ENCODE assay signal across 1 cellular context in genomic region chr9:36092014-36092413, GRCh38.
TF ChIP-seq lines count a peak whose summit lies in the region.

No MANE protein-coding gene starts in this region.

TF ChIP-seq in SK-N-SH, 30 proteins besides CTCF, POLR2A, EP300 and RAD21 (continued from another document):
- TF ChIP-seq GATA2 (CRISPR knock-in tag; IDR thresholded peaks at IDR 0.05) = no peak
